ENCODE assay signal across 19 cellular contexts in genomic region chr19:35429698-35430097, GRCh38. TPM values are rescaled to one million over a fixed set of nuclear protein-coding genes. Genes with fewer than 3 reads are reported as not detected.
A peak's percentile ranks its signal among the peaks of the same experiment; 100 is the strongest.
DNase-seq lines count a peak whose midpoint lies in the region; ATAC-seq, FAIRE-seq and TF ChIP-seq lines count a peak whose summit lies in the region.
"Had no signal": no experiment of that assay in that cellular context is flagged by ENCODE, and none has a peak within 500 bp of the region (broad histone marks: within the 10 kb centered on the region; RNA-seq: fewer than 3 reads in every experiment).

No MANE protein-coding gene starts in this region.

- H3K4me3 ChIP-seq in BLaER1, result no peak overlapping the region
- H3K4me3 ChIP-seq in Peyer's patch, result peak overlapping the region in 1 of 4 donors; percentile 3
- no peak overlapping the region for H3K4me3 ChIP-seq in small intestine (ENCODE audit: low read depth in 1 of 2, low read length in 2 of 2)
- H3K4me3 ChIP-seq: HAP-1 had no signal

- intact Hi-C loops in left colon (cut with DNase I, micrococcal nuclease), result no loop called here

- TF ChIP-seq POLR2A in Peyer's patch (IDR thresholded peaks at IDR 0.05), result peak in 1 of 2 donors; percentile 57

- DNase-seq in Peyer's patch, result peak in 2 of 3 donors; percentile 71 to 74
- peak; percentile 73 to 76 for DNase-seq in left colon
- DNase-seq in small intestine, result peak; percentile 46
- no peak for DNase-seq in RWPE1 (ENCODE audit: low spot score)
- DNase-seq: NCI-H1105, NCI-H146, NCI-H2029 treated with DMSO at 0.1 percent for 48 hours, NCI-H226, NCI-H510A treated with DMSO at 0.1 percent for 48 hours, NCI-H82, OCI-M1, Right ventricle myocardium superior had no signal

- POLR2A ChIA-PET in RWPE1 (lab: Yijun Ruan, JAX; ENCODE audit: low non-redundant PET), result no interaction called here

- 44 to 66% (median 49%) methylated on average over 13 of the region's 13 CpGs for WGBS in small intestine, 3 donors

- no peaks in the 10 kb centered on the region for H4K20me1 ChIP-seq in BLaER1

- H3K36me3 ChIP-seq in BLaER1 (no peaks in the 10 kb centered on the region), Peyer's patch (no peaks in the 10 kb centered on the region), small intestine (ENCODE audit: control insufficient read depth in 2 of 2, insufficient read depth in 2 of 2, low read length in 2 of 2) (no peaks in the 10 kb centered on the region)
- H3K36me3 ChIP-seq: HAP-1 had no signal

- peak; percentile 86 for ATAC-seq in left colon
- no peak for ATAC-seq in HG03521 (IDR thresholded peaks at IDR 0.05; ENCODE audit: unreplicated experiment)
- ATAC-seq in GM21526 (IDR thresholded peaks at IDR 0.05; ENCODE audit: low FRiP score, unreplicated experiment), result no peak
- ATAC-seq in HG03196 (IDR thresholded peaks at IDR 0.05; ENCODE audit: unreplicated experiment), result no peak

- H3K9ac ChIP-seq in BLaER1, result no peak overlapping the region

- CTCF ChIA-PET in RWPE1 (lab: Yijun Ruan, JAX), result interaction anchor here (0.7 kb wide), 1 partner anchor 76 kb away, joined by 3 read pairs; no protein-coding TSS in a partner anchor

- TF ChIP-seq CTCF in Peyer's patch (IDR thresholded peaks at IDR 0.05) (no peak), RWPE1 (conservative IDR thresholded peaks at IDR 0.05; ENCODE audit: low read depth) (no peak)

- H3K27ac ChIP-seq in BLaER1 (no peak overlapping the region), Peyer's patch (peak overlapping the region in 2 of 4 donors; percentile 50 to 58), small intestine (ENCODE audit: low read depth in 1 of 2, low read length in 1 of 2) (peak overlapping the region in 1 of 2 donors; percentile 64), RWPE1 (no peak overlapping the region)
- H3K27ac ChIP-seq: 22Rv1 had no signal

- H3K4me1 ChIP-seq in BLaER1, result peaks cover 15% of the 10 kb centered on the region
- H3K4me1 ChIP-seq in Peyer's patch, result peaks cover 0 to 8% (median 0%) of the 10 kb centered on the region in 4 donors
- H3K4me1 ChIP-seq in small intestine (ENCODE audit: control insufficient read depth in 2 of 2, insufficient read depth in 1 of 2, low read depth in 1 of 2, low read length in 1 of 2), result peaks cover 0 to 3% of the 10 kb centered on the region in 2 donors
- H3K4me1 ChIP-seq: HAP-1 had no signal

- FAIRE-seq in small intestine (lab: Jason Lieb, UNC), result no peak
- FAIRE-seq: HTR-8/SVneo had no signal

- H3K27me3 ChIP-seq in BLaER1 (no peaks in the 10 kb centered on the region), Peyer's patch (no peaks in the 10 kb centered on the region), small intestine (ENCODE audit: control insufficient read depth in 2 of 2, insufficient read depth in 2 of 2, low read length in 2 of 2) (no peaks in the 10 kb centered on the region)

- H3K4me2 ChIP-seq in BLaER1, result peak overlapping the region; percentile 25

- H3K9me3 ChIP-seq in BLaER1 (peaks cover 9% of the 10 kb centered on the region), Peyer's patch (no peaks in the 10 kb centered on the region), small intestine (ENCODE audit: control insufficient read depth, low read depth) (no peaks in the 10 kb centered on the region)
- H3K9me3 ChIP-seq: HAP-1 had no signal

RNA-seq across cellular contexts. Expression of gene FFAR2, which starts 18.4 kb away (rescaled TPM):
- 1 to 10 TPM in 2 of 4 donors, under 1 TPM in 1, not detected in 1; 0.80 to 1.8 (median 1.0) TPM for total RNA-seq in Peyer's patch
- total RNA-seq in left colon, result 1 to 10 TPM; 1.2 to 1.8 TPM
- under 1 TPM; 0.54 to 0.95 (median 0.67) TPM for polyA plus RNA-seq in small intestine

RNA-seq across cellular contexts. Expression of gene GPR42, which starts 58.8 kb away (rescaled TPM):
- total RNA-seq in Peyer's patch (under 1 TPM in 1 of 4 donors, not detected in 3; 0.70 TPM), left colon (not detected)
- under 1 TPM in 1 of 3 donors, not detected in 2; 0.15 TPM for polyA plus RNA-seq in small intestine
- total RNA-seq: Right ventricle myocardium superior had no signal
